ENCODE assay signal across 2 cellular contexts in the genomic region with DNA sequence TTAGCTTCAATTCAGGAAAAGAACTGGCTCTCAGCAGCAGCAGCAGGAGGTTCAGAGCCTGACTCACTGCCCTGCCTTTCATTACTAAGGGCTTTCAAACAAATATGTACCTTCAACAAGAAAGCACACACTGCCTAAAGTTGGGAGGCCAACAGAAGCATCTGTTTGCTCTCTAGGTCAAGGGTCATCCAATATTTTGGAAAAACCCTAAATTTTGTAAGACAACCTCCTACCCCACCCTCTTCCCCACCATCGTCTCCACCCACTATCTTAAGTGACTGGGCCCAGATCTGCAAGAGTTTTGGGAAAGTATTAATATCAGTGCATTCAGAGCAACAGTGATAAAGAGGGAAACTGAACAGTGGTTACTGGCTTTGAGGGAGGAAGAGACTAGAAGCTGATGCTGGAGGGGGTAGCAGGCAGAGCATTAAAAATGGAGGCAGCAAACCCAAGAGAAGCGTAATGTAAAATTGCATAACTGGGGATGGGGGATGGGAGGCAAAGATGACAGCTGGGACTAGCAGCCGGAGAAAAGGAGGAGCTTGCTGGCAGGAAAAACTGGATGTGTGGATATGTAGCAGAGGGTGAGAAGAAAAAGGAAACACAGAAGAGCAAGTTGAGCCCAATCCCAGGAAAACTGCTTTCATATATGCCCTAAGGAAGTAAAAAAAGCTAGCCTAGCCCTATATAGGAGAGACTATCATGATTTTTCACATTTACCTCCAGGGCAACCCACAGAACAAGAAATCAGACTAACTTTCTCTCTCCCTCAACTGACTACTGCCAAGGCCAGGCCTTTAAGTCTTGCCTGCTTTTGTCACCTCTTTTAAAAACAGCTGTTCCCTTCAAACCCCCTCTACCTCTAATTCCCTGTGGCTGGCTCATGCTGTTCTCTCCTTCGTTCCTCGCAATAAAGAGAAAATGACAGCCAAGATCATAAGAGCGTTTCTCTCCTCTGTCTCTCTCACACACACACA.
A peak's percentile ranks its signal among the peaks of the same experiment; 100 is the strongest.
TF ChIP-seq lines count a peak whose summit lies in the region.

No MANE protein-coding gene starts in this region.

TF ChIP-seq in HEK293, 187 proteins besides CTCF, POLR2A, EP300 and RAD21 (continued from another document):
- TF ChIP-seq, protein P1, sequence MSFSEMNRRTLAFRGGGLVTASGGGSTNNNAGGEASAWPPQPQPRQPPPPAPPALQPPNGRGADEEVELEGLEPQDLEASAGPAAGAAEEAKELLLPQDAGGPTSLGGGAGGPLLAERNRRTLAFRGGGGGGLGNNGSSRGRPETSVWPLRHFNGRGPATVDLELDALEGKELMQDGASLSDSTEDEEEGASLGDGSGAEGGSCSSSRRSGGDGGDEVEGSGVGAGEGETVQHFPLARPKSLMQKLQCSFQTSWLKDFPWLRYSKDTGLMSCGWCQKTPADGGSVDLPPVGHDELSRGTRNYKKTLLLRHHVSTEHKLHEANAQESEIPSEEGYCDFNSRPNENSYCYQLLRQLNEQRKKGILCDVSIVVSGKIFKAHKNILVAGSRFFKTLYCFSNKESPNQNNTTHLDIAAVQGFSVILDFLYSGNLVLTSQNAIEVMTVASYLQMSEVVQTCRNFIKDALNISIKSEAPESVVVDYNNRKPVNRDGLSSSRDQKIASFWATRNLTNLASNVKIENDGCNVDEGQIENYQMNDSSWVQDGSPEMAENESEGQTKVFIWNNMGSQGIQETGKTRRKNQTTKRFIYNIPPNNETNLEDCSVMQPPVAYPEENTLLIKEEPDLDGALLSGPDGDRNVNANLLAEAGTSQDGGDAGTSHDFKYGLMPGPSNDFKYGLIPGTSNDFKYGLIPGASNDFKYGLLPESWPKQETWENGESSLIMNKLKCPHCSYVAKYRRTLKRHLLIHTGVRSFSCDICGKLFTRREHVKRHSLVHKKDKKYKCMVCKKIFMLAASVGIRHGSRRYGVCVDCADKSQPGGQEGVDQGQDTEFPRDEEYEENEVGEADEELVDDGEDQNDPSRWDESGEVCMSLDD (tag by site-specific recombination; IDR thresholded peaks at IDR 0.05), result no peak
- TF ChIP-seq, protein P2, sequence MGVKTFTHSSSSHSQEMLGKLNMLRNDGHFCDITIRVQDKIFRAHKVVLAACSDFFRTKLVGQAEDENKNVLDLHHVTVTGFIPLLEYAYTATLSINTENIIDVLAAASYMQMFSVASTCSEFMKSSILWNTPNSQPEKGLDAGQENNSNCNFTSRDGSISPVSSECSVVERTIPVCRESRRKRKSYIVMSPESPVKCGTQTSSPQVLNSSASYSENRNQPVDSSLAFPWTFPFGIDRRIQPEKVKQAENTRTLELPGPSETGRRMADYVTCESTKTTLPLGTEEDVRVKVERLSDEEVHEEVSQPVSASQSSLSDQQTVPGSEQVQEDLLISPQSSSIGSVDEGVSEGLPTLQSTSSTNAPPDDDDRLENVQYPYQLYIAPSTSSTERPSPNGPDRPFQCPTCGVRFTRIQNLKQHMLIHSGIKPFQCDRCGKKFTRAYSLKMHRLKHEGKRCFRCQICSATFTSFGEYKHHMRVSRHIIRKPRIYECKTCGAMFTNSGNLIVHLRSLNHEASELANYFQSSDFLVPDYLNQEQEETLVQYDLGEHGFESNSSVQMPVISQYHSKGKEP (tag by site-specific recombination; IDR thresholded peaks at IDR 0.05), result no peak
- TF ChIP-seq, protein P3, sequence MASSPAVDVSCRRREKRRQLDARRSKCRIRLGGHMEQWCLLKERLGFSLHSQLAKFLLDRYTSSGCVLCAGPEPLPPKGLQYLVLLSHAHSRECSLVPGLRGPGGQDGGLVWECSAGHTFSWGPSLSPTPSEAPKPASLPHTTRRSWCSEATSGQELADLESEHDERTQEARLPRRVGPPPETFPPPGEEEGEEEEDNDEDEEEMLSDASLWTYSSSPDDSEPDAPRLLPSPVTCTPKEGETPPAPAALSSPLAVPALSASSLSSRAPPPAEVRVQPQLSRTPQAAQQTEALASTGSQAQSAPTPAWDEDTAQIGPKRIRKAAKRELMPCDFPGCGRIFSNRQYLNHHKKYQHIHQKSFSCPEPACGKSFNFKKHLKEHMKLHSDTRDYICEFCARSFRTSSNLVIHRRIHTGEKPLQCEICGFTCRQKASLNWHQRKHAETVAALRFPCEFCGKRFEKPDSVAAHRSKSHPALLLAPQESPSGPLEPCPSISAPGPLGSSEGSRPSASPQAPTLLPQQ (tag by site-specific recombination; IDR thresholded peaks at IDR 0.05), result 0 out of 2 replicates have a peak, but pooled peaks have one; percentile 30
- TF ChIP-seq, protein P4, sequence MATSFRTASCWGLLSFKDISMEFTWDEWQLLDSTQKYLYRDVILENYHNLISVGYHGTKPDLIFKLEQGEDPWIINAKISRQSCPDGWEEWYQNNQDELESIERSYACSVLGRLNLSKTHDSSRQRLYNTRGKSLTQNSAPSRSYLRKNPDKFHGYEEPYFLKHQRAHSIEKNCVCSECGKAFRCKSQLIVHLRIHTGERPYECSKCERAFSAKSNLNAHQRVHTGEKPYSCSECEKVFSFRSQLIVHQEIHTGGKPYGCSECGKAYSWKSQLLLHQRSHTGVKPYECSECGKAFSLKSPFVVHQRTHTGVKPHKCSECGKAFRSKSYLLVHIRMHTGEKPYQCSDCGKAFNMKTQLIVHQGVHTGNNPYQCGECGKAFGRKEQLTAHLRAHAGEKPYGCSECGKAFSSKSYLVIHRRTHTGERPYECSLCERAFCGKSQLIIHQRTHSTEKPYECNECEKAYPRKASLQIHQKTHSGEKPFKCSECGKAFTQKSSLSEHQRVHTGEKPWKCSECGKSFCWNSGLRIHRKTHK (tag by site-specific recombination; IDR thresholded peaks at IDR 0.05), result no peak
- no peak for TF ChIP-seq FEZF1 (tag by site-specific recombination; IDR thresholded peaks at IDR 0.05)
- peak; percentile 28 for TF ChIP-seq PRDM1 (tag by site-specific recombination; IDR thresholded peaks at IDR 0.05)
- no peak for TF ChIP-seq ZNF530 (tag by site-specific recombination; IDR thresholded peaks at IDR 0.05; ENCODE audit: low read depth)
- TF ChIP-seq ZBTB7A (tag by site-specific recombination; IDR thresholded peaks at IDR 0.05; ENCODE audit: low read depth), result no peak
- no peak for TF ChIP-seq GLIS1 (tag by site-specific recombination; IDR thresholded peaks at IDR 0.05)
- no peak for TF ChIP-seq ZNF433 (tag by site-specific recombination; IDR thresholded peaks at IDR 0.05; ENCODE audit: low read depth)
- TF ChIP-seq ZNF600 (tag by site-specific recombination; IDR thresholded peaks at IDR 0.05), result 0 out of 2 replicates have a peak, but pooled peaks have one; percentile 3
- no peak for TF ChIP-seq SP3 (tag by site-specific recombination; IDR thresholded peaks at IDR 0.05)
- TF ChIP-seq YY2 (tag by site-specific recombination; IDR thresholded peaks at IDR 0.05), result peak; percentile 66
- no peak for TF ChIP-seq MYNN (tag by site-specific recombination; IDR thresholded peaks at IDR 0.05; ENCODE audit: borderline replicate concordance)
- peak; percentile 90 for TF ChIP-seq ZNF341 (tag by site-specific recombination; IDR thresholded peaks at IDR 0.05; ENCODE audit: low read depth)
- TF ChIP-seq ZNF133 (tag by site-specific recombination; IDR thresholded peaks at IDR 0.05), result 0 out of 2 replicates have a peak, but pooled peaks have one; percentile 26
- no peak for TF ChIP-seq REPIN1 (tag by site-specific recombination; IDR thresholded peaks at IDR 0.05; ENCODE audit: low read depth)
TF ChIP-seq in HEK293: peak in this region for 8.

TF ChIP-seq in SK-N-SH, 30 proteins besides CTCF, POLR2A, EP300 and RAD21 (continued from another document):
- TF ChIP-seq, protein P5, sequence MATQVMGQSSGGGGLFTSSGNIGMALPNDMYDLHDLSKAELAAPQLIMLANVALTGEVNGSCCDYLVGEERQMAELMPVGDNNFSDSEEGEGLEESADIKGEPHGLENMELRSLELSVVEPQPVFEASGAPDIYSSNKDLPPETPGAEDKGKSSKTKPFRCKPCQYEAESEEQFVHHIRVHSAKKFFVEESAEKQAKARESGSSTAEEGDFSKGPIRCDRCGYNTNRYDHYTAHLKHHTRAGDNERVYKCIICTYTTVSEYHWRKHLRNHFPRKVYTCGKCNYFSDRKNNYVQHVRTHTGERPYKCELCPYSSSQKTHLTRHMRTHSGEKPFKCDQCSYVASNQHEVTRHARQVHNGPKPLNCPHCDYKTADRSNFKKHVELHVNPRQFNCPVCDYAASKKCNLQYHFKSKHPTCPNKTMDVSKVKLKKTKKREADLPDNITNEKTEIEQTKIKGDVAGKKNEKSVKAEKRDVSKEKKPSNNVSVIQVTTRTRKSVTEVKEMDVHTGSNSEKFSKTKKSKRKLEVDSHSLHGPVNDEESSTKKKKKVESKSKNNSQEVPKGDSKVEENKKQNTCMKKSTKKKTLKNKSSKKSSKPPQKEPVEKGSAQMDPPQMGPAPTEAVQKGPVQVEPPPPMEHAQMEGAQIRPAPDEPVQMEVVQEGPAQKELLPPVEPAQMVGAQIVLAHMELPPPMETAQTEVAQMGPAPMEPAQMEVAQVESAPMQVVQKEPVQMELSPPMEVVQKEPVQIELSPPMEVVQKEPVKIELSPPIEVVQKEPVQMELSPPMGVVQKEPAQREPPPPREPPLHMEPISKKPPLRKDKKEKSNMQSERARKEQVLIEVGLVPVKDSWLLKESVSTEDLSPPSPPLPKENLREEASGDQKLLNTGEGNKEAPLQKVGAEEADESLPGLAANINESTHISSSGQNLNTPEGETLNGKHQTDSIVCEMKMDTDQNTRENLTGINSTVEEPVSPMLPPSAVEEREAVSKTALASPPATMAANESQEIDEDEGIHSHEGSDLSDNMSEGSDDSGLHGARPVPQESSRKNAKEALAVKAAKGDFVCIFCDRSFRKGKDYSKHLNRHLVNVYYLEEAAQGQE (IDR thresholded peaks at IDR 0.05; ENCODE audit: low read depth, low read length), result no peak
- no peak for TF ChIP-seq NFIC (IDR thresholded peaks at IDR 0.05; ENCODE audit: borderline replicate concordance)
- TF ChIP-seq, protein P6, sequence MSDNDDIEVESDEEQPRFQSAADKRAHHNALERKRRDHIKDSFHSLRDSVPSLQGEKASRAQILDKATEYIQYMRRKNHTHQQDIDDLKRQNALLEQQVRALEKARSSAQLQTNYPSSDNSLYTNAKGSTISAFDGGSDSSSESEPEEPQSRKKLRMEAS (IDR thresholded peaks at IDR 0.05; ENCODE audit: low read depth), result no peak
- TF ChIP-seq YY1 (IDR thresholded peaks at IDR 0.05; ENCODE audit: low read depth), result no peak
- TF ChIP-seq, protein P7, sequence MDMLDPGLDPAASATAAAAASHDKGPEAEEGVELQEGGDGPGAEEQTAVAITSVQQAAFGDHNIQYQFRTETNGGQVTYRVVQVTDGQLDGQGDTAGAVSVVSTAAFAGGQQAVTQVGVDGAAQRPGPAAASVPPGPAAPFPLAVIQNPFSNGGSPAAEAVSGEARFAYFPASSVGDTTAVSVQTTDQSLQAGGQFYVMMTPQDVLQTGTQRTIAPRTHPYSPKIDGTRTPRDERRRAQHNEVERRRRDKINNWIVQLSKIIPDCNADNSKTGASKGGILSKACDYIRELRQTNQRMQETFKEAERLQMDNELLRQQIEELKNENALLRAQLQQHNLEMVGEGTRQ (IDR thresholded peaks at IDR 0.05; ENCODE audit: borderline replicate concordance, low read depth, low read length), result no peak
- no peak for TF ChIP-seq NRF1 (IDR thresholded peaks at IDR 0.05; ENCODE audit: low read depth, low read length)
- TF ChIP-seq, protein P8, sequence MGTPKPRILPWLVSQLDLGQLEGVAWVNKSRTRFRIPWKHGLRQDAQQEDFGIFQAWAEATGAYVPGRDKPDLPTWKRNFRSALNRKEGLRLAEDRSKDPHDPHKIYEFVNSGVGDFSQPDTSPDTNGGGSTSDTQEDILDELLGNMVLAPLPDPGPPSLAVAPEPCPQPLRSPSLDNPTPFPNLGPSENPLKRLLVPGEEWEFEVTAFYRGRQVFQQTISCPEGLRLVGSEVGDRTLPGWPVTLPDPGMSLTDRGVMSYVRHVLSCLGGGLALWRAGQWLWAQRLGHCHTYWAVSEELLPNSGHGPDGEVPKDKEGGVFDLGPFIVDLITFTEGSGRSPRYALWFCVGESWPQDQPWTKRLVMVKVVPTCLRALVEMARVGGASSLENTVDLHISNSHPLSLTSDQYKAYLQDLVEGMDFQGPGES (IDR thresholded peaks at IDR 0.05; ENCODE audit: low read depth, low read length), result no peak
TF ChIP-seq in SK-N-SH: peak in this region for 3.
